26 cellular contexts compared by ENCODE assay signal in the genomic region with DNA sequence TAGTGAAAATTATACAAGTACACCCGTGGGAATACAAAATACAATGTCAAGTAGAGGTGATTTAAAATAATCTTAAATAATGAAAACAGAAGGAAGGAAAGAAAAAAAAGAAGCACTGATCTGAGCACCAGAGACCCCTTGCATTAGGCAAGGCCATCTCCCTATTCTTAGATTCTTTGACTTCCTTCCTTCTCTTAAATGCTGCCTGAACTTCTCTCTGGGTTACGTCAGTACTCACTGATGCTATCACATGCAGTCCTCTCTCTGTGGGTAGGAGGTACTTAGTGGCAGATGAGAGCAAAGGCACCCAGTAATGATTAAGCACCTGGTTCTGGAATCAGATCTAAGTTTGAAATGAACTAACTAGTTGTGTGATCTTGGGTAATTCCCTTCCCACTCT.
"Had no signal": no experiment of that assay in that cellular context is flagged by ENCODE, and none has a peak within 500 bp of the region (broad histone marks: within the 10 kb centered on the region; RNA-seq: fewer than 3 reads in every experiment).

No MANE protein-coding gene starts in this region.

- H3K4me3 Mint-ChIP-seq: activated B cell treated with CpG ODN at 0.5 μM for 24 hours; activated CD4-positive, alpha-beta memory T cell treated with anti-CD3 and anti-CD28 coated beads for 36 hours; activated naive CD4-positive, alpha-beta T cell treated with anti-CD3 and anti-CD28 coated beads for 36 hours; activated naive CD8-positive, alpha-beta T cell; activated naive CD8-positive, alpha-beta T cell treated with anti-CD3 and anti-CD28 coated beads, Interleukin-2, amount 50 U/mL, for 24 hours; activated T-cell treated with anti-CD3 and anti-CD28 coated beads, Interleukin-2, amount 50 U/mL, for 4 hours; activated T-helper 1 cell treated with anti-CD3 and anti-CD28 coated beads, Interleukin-12 subunit alpha, Interleukin-12 subunit beta, Interleukin-2, Interleukin-4 antibody, amounts not matched to agents 30 ng/mL and 10 ng/mL and 1 ng/mL, durations not matched to agents 14 hours and 24 hours and 36 hours; brain had no signal

- DNase-seq: activated B cell treated with CpG ODN at 0.5 μM for 24 hours; activated CD4-positive, alpha-beta memory T cell treated with anti-CD3 and anti-CD28 coated beads for 36 hours; activated CD4-positive, alpha-beta T cell treated with anti-CD3 and anti-CD28 coated beads for 4 hours; activated CD4-positive, alpha-beta T cell treated with anti-CD3 and anti-CD28 coated beads, Interleukin-2, amount 50 U/mL, for 1 hour; activated CD4-positive, CD25-positive, alpha-beta regulatory T cell treated with anti-CD3 and anti-CD28 coated beads, Interleukin-2, amount 50 U/mL, for 72 hours; activated CD8-positive, alpha-beta memory T cell treated with anti-CD3 and anti-CD28 coated beads, Interleukin-2, amount 50 U/mL, for 4 hours; activated gamma-delta T cell treated with Interleukin-2 at 50 U/mL for 16 hours; activated T-cell treated with anti-CD3 and anti-CD28 coated beads for 4 hours; activated T-cell treated with anti-CD3 and anti-CD28 coated beads, Interleukin-2, amount 50 U/mL, for 4 hours; anterior cingulate cortex; caudate nucleus; cerebellar nuclear complex; NCI-H1092 treated with DMSO at 0.1 percent for 48 hours; NCI-H146; NCI-H187 treated with DMSO at 0.1 percent for 48 hours; NCI-H524 treated with DMSO at 0.1 percent for 48 hours; NK-92 treated with Interleukin-12 subunit alpha and Interleukin-12 subunit beta, amount 100 ng/mL, for 24 hours; Peyer's patch; SHP77 treated with DMSO at 0.1 percent for 48 hours; T1000 had no signal

- H3K4me1 Mint-ChIP-seq: activated B cell treated with CpG ODN at 0.5 μM for 24 hours; activated naive CD8-positive, alpha-beta T cell treated with anti-CD3 and anti-CD28 coated beads, Interleukin-2, amount 50 U/mL, for 24 hours; brain had no signal

- ATAC-seq: activated naive CD8-positive, alpha-beta T cell treated with anti-CD3 and anti-CD28 coated beads, Interleukin-2, amount 50 U/mL, for 24 hours; activated T-cell treated with anti-CD3 and anti-CD28 coated beads, Interleukin-2, amount 50 U/mL, for 4 hours; PC-3 had no signal

- H3K27ac Mint-ChIP-seq: activated B cell treated with CpG ODN at 0.5 μM for 24 hours; activated CD4-positive, alpha-beta memory T cell treated with anti-CD3 and anti-CD28 coated beads for 36 hours; activated naive CD4-positive, alpha-beta T cell treated with anti-CD3 and anti-CD28 coated beads for 36 hours; activated naive CD8-positive, alpha-beta T cell; activated naive CD8-positive, alpha-beta T cell treated with anti-CD3 and anti-CD28 coated beads, Interleukin-2, amount 50 U/mL, for 24 hours; activated T-helper 1 cell treated with anti-CD3 and anti-CD28 coated beads, Interleukin-12 subunit alpha, Interleukin-12 subunit beta, Interleukin-2, Interleukin-4 antibody, amounts not matched to agents 30 ng/mL and 10 ng/mL and 1 ng/mL, durations not matched to agents 14 hours and 24 hours and 36 hours; brain had no signal
